ENCODE assay signal across 23 cellular contexts in the genomic region with DNA sequence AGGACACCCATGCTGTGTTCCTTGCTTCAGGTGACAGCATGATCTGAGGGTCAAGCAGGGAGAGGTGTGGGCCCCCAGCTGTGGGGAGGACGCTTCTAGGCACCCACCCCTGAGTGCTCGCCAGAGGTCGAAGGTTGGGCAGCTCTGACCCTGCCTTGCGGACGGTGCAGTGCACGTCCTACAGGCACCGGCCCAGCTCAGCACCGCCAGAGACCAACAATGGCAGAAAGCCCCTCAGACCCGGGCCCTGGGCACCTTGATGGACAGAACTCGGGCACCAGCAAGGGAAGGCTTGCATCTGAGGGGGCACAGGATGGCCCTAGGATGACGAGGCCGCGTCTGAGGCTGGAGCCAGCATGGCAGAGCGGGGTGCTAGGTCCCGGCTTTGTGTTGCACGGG. TPM values are rescaled to one million over a fixed set of nuclear protein-coding genes. Genes with fewer than 3 reads are reported as not detected.
DNase-seq lines count a peak whose midpoint lies in the region; ATAC-seq and TF ChIP-seq lines count a peak whose summit lies in the region.
"Had no signal": no experiment of that assay in that cellular context is flagged by ENCODE, and none has a peak within 500 bp of the region (broad histone marks: within the 10 kb centered on the region; RNA-seq: fewer than 3 reads in every experiment).

No MANE protein-coding gene starts in this region.

- H3K4me1 ChIP-seq in neutrophil (ENCODE audit: control insufficient read depth in 1 of 2, insufficient read depth in 1 of 2, low read depth in 1 of 2, low read length in 1 of 2) = peaks cover 16 to 17% of the 10 kb centered on the region in 2 experiments

- H3K9me3 Mint-ChIP-seq in activated naive CD4-positive, alpha-beta T cell treated with anti-CD3 and anti-CD28 coated beads, Interleukin-2, amount 50 U/mL, for 72 hours = no peaks in the 10 kb centered on the region
- H3K9me3 Mint-ChIP-seq: CD8-positive, alpha-beta memory T cell; GM23338 had no signal

- H3K36me3 Mint-ChIP-seq in activated naive CD4-positive, alpha-beta T cell treated with anti-CD3 and anti-CD28 coated beads, Interleukin-2, amount 50 U/mL, for 72 hours = no peaks in the 10 kb centered on the region

- DNase-seq in GM10266 (ENCODE audit: extremely low spot score) (peak; percentile 17), left lobe of liver (ENCODE audit: low spot score) (no peak), NOMO-1 treated with DMSO at 0.1 percent for 48 hours (lab: John Stamatoyannopoulos, UW; ENCODE audit: unreplicated experiment) (no peak)
- no peak for DNase-seq in activated naive CD4-positive, alpha-beta T cell treated with anti-CD3 and anti-CD28 coated beads, Interleukin-2, amount 50 U/mL, for 72 hours (ENCODE audit: low spot score in 2 of 2)
- DNase-seq: Calu3, DMS153, KG1, NCI-H1092 treated with DMSO at 0.1 percent for 48 hours, NCI-H1436 treated with DMSO at 0.1 percent for 48 hours, NCI-H2029 treated with DMSO at 0.1 percent for 48 hours, NCI-H2171, NCI-H345, NCI-H524, NCI-H82, SHP77, SW 1271 had no signal

- no peaks in the 10 kb centered on the region for H3K27me3 ChIP-seq in neutrophil

- 0 out of 2 replicates have a peak overlapping the region, but pooled peaks have one; percentile 14 for H3K27ac ChIP-seq in VCaP
- peak overlapping the region; percentile 56 for H3K27ac ChIP-seq in neutrophil
- H3K27ac ChIP-seq: C4-2B had no signal

- peaks cover 7% of the 10 kb centered on the region for H3K9me3 ChIP-seq in neutrophil

- H3K4me3 ChIP-seq in neutrophil (ENCODE audit: low read depth in 1 of 2, low read length in 1 of 2) = no peak overlapping the region
- H3K4me3 ChIP-seq: GM23338 had no signal

- peaks cover 67% of the 10 kb centered on the region for H3K36me3 ChIP-seq in neutrophil

- ATAC-seq in left lobe of liver (peak; percentile 42), HG02798 (IDR thresholded peaks at IDR 0.05; ENCODE audit: poor library complexity, unreplicated experiment) (no peak)
- ATAC-seq in activated naive CD4-positive, alpha-beta T cell treated with anti-CD3 and anti-CD28 coated beads, Interleukin-2, amount 50 U/mL, for 72 hours = no peak
- ATAC-seq: PC-3 had no signal

- no peak for TF ChIP-seq CTCF in GM10266 (IDR thresholded peaks at IDR 0.05; ENCODE audit: control insufficient read depth, insufficient read depth, low read depth, missing control alignments)
- no peak for TF ChIP-seq CTCF in VCaP (conservative IDR thresholded peaks at IDR 0.05)
- no peak for TF ChIP-seq CTCF in neutrophil (IDR thresholded peaks at IDR 0.05)

- no peak overlapping the region for H3K27ac Mint-ChIP-seq in activated naive CD4-positive, alpha-beta T cell treated with anti-CD3 and anti-CD28 coated beads, Interleukin-2, amount 50 U/mL, for 72 hours
- H3K27ac Mint-ChIP-seq: GM23338 had no signal

RNA-seq across cellular contexts. Expression of a gene that starts 24.7 kb away (rescaled TPM):
- 136 TPM for total RNA-seq in left lobe of liver
- 10 to 100 TPM; 64.7 to 67.6 TPM for total RNA-seq in activated naive CD4-positive, alpha-beta T cell treated with anti-CD3 and anti-CD28 coated beads, Interleukin-2, amount 50 U/mL, for 72 hours

RNA-seq across cellular contexts. Expression of a gene that starts 29.4 kb away (rescaled TPM):
- 13.6 TPM for total RNA-seq in left lobe of liver
- total RNA-seq in activated naive CD4-positive, alpha-beta T cell treated with anti-CD3 and anti-CD28 coated beads, Interleukin-2, amount 50 U/mL, for 72 hours = 100 to 1,000 TPM in 1 of 2 donors, 10 to 100 TPM in 1; 63.0 to 108 TPM
